In the genomic region with DNA sequence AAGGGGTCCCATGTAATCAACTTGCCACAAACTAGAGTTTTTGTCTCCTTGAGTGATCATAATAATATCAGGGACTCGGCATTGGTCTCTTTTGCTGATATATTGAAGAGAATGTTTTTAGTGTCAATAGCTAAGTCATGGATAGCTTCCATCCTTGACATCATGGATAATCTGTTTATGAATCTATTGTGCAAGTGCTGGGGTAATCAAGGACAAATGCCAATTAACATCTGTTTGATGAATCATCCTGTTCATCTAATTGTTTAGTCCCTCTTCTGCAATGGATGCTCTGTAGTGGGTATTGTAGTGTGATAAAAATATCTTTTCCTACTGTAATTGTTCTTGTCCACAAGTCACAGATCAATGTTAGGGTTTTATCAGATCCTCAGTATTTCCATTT, we compare ENCODE assay signal across 31 cellular contexts.
"Had no signal": no experiment of that assay in that cellular context is flagged by ENCODE, and none has a peak within 500 bp of the region (broad histone marks: within the 10 kb centered on the region; RNA-seq: fewer than 3 reads in every experiment).

No MANE protein-coding gene starts in this region.

- ATAC-seq: heart right ventricle; left lung; naive thymus-derived CD4-positive, alpha-beta T cell; stimulated activated memory B cell treated with anti-CD40 and anti-IgM and Interleukin-4, amounts not matched to agents 10 μg/mL and 1 μg/mL and 100 μg/mL, for 72 hours; stimulated activated naive CD8-positive, alpha-beta T cell treated with anti-CD3 and anti-CD28 coated beads, Interleukin-15, amount 100 ng/mL, for 72 hours had no signal

- H3K36me3 ChIP-seq: heart right ventricle, left lung, ovary, prostate gland, right atrium auricular region, suprapubic skin, transverse colon had no signal

- DNase-seq: activated CD4-positive, alpha-beta T cell treated with anti-CD3 and anti-CD28 coated beads for 4 hours; activated CD4-positive, alpha-beta T cell treated with anti-CD3 and anti-CD28 coated beads, Interleukin-2, amount 50 U/mL, for 4 hours; activated CD8-positive, alpha-beta memory T cell treated with anti-CD3 and anti-CD28 coated beads, Interleukin-2, amount 50 U/mL, for 4 hours; activated gamma-delta T cell; activated naive CD4-positive, alpha-beta T cell treated with anti-CD3 and anti-CD28 coated beads, Interleukin-2, amount 10 ng/mL, durations not matched to agents 7 days and 5 days; activated naive CD8-positive, alpha-beta T cell treated with anti-CD3 and anti-CD28 coated beads, Interleukin-2, amount 10 ng/mL, durations not matched to agents 7 days and 5 days; activated T-cell treated with anti-CD3 and anti-CD28 coated beads, Interleukin-2, amount 50 U/mL, for 1 hour; central memory CD4-positive, alpha-beta T cell; dermis blood vessel endothelial cell; effector CD8-positive, alpha-beta T cell; heart right ventricle; kidney glomerular epithelial cell; left lung; naive thymus-derived CD4-positive, alpha-beta T cell; ovary; SK-N-SH; stimulated activated CD4-positive, alpha-beta T cell treated with anti-CD3 and anti-CD28 coated beads, Interleukin-1b, Interleukin-23, amount 100 ng/mL, for 48 hours; stimulated activated CD4-positive, alpha-beta T cell treated with anti-CD3 and anti-CD28 coated beads, Interleukin-4, amount 100 ng/mL, for 4 hours; stimulated activated CD8-positive, alpha-beta memory T cell treated with anti-CD3 and anti-CD28 coated beads, Interleukin-4, amount 100 ng/mL, for 48 hours; stimulated activated naive CD8-positive, alpha-beta T cell treated with anti-CD3 and anti-CD28 coated beads, Interleukin-15, amount 100 ng/mL, for 72 hours; SW 1271; T-helper 9 cell; transverse colon had no signal

- H3K27ac ChIP-seq: epithelial cell of prostate, heart right ventricle, left lung, ovary, prostate gland, right atrium auricular region, suprapubic skin, transverse colon, VCaP had no signal

- H3K27me3 ChIP-seq: heart right ventricle, left lung, ovary, right atrium auricular region, suprapubic skin, transverse colon had no signal

- H3K9me3 ChIP-seq: ovary, prostate gland, right atrium auricular region, SK-N-SH, suprapubic skin, transverse colon had no signal

- H3K4me1 ChIP-seq: heart right ventricle, left lung, prostate gland, right atrium auricular region, transverse colon had no signal

- H3K4me3 ChIP-seq: heart right ventricle, left lung, lung, ovary, prostate gland, right atrium auricular region, smooth muscle cell, suprapubic skin, transverse colon had no signal
